ENCODE assay signal across 8 cellular contexts in genomic region chr18:12278765-12279682, GRCh38. TPM values are rescaled to one million over a fixed set of nuclear protein-coding genes. Genes with fewer than 3 reads are reported as not detected.
DNase-seq lines count a peak whose midpoint lies in the region; ATAC-seq and TF ChIP-seq lines count a peak whose summit lies in the region.

No MANE protein-coding gene starts in this region.

- no peaks in the 10 kb centered on the region for H3K27me3 ChIP-seq in heart left ventricle

- intact Hi-C loops in heart left ventricle (cut with DNase I): loop anchor here in 3 of 10 donors (1.0 to 5.0 kb wide), 3 partner anchors 28 to 98 kb away; partner anchors contain the start of gene AFG3L2 (in 1 of the 3)

- TF ChIP-seq POLR2A in heart left ventricle (IDR thresholded peaks at IDR 0.05): peak; percentile 71 to 89
- TF ChIP-seq POLR2A in erythroblast (IDR thresholded peaks at IDR 0.05; ENCODE audit: low read length): no peak

- peak in 3 of 12 donors; percentile 12 to 30 (median 15) for TF ChIP-seq CTCF in heart left ventricle (IDR thresholded peaks at IDR 0.05)

- DNase-seq in EL (peak; percentile 99), heart left ventricle (peak; percentile 88 to 95 (median 90)), pons (ENCODE audit: low spot score) (peak; percentile 16), NCI-H2107 (lab: John Stamatoyannopoulos, UW) (no peak), erythroblast (lab: John Stamatoyannopoulos, UW) (no peak), NAMALWA (ENCODE audit: low spot score) (no peak)

- peaks cover 0 to 34% (median 22%) of the 10 kb centered on the region in 12 donors for H3K4me1 ChIP-seq in heart left ventricle

- no peaks in the 10 kb centered on the region for H3K9me3 ChIP-seq in heart left ventricle

- H3K36me3 ChIP-seq in heart left ventricle: no peaks in the 10 kb centered on the region

- WGBS in heart left ventricle, 4 donors: 8 to 17% (median 15%) methylated on average over 14 to 30 of the region's 30 CpGs

- ATAC-seq in heart left ventricle (peak; percentile 93 to 96 (median 95)), HG03442 (IDR thresholded peaks at IDR 0.05; ENCODE audit: unreplicated experiment) (no peak)

- H3K27ac ChIP-seq in angular gyrus (ENCODE audit: low read depth, low read length) (peak overlapping the region; percentile 88), heart left ventricle (peak overlapping the region; percentile 87 to 100 (median 96))

- peak overlapping the region; percentile 3 to 61 (median 48) for H3K4me3 ChIP-seq in heart left ventricle

RNA-seq across cellular contexts. Expression of gene CIDEA, which starts 24.9 kb away (rescaled TPM):
- total RNA-seq in heart left ventricle: 10 to 100 TPM in 1 of 9 donors, 1 to 10 TPM in 3, under 1 TPM in 2, not detected in 3; 0.35 to 17.1 (median 2.4) TPM
- polyA plus RNA-seq in heart left ventricle: 1 to 10 TPM in 1 of 2 donors, under 1 TPM in 1; 0.61 to 1.8 TPM

RNA-seq across cellular contexts. Expression of gene TUBB6, which starts 29.0 kb away (rescaled TPM):
- total RNA-seq in heart left ventricle: 100 to 1,000 TPM in 6 of 9 donors, 10 to 100 TPM in 3; 64.8 to 421 (median 126) TPM
- 100 to 1,000 TPM in 1 of 2 donors, 10 to 100 TPM in 1; 90.4 to 800 TPM for polyA plus RNA-seq in heart left ventricle

Comparison
In these comparisons a context has a peak if more than half of its experiments do, and no peak if none do; other contexts are left out.
1. DNase-seq: peak in EL (single experiment), heart left ventricle (5 of 5) and pons (single experiment); none in NCI-H2107 (single experiment), erythroblast (0 of 2) and NAMALWA (single experiment).